Comparison of ENCODE assay signal across 3 cellular contexts in genomic region chr21:20463362-20463761, GRCh38.
TF ChIP-seq lines count a peak whose summit lies in the region.

No MANE protein-coding gene starts in this region.

TF ChIP-seq in A549, 52 proteins besides CTCF, POLR2A, EP300 and RAD21 (continued from another document):
- TF ChIP-seq ELK1 (IDR thresholded peaks at IDR 0.05; ENCODE audit: low read depth, low read length) (no peak), MAFK (IDR thresholded peaks at IDR 0.05; ENCODE audit: partially characterized antibody) (peak; percentile 65), NFE2L2 (conservative IDR thresholded peaks at IDR 0.05; ENCODE audit: low read length) (no peak), MAZ (IDR thresholded peaks at IDR 0.05; ENCODE audit: borderline replicate concordance, low read depth, low read length) (no peak)

TF ChIP-seq in GM23338, 12 proteins besides CTCF, POLR2A, EP300 and RAD21 (continued from another document):
- TF ChIP-seq REST (IDR thresholded peaks at IDR 0.05; ENCODE audit: unreplicated experiment), result no peak
- TF ChIP-seq ZNF462 (CRISPR knock-in tag; IDR thresholded peaks at IDR 0.05), result no peak

TF ChIP-seq in K562, 482 proteins besides CTCF, POLR2A, EP300 and RAD21 (continued from another document):
- TF ChIP-seq ZNF398 (CRISPR knock-in tag; IDR thresholded peaks at IDR 0.05), result no peak
- TF ChIP-seq BRD4 (IDR thresholded peaks at IDR 0.05), result no peak
- no peak for TF ChIP-seq NFE2 (IDR thresholded peaks at IDR 0.05; ENCODE audit: low read depth)
- TF ChIP-seq C11orf30 (IDR thresholded peaks at IDR 0.05; ENCODE audit: low read depth), result peak; percentile 69
- no peak for TF ChIP-seq PCBP1 (IDR thresholded peaks at IDR 0.05; ENCODE audit: low read depth, low read length, poor library complexity, severe bottlenecking)
- TF ChIP-seq ZFPM2 (CRISPR knock-in tag; IDR thresholded peaks at IDR 0.05), result no peak
- no peak for TF ChIP-seq MECOM (CRISPR knock-in tag; IDR thresholded peaks at IDR 0.05)
- TF ChIP-seq TRIM24 (IDR thresholded peaks at IDR 0.05), result no peak
- peak; percentile 73; the same call in 1 of the 2 replicates for TF ChIP-seq ZNF316 (IDR thresholded peaks at IDR 0.05)
- TF ChIP-seq LEF1 (IDR thresholded peaks at IDR 0.05), result no peak
- TF ChIP-seq KDM1A (IDR thresholded peaks at IDR 0.05), result no peak
- TF ChIP-seq NELFE (IDR thresholded peaks at IDR 0.05; ENCODE audit: insufficient read depth, insufficient read length), result no peak
- peak; percentile 53; the same call in 1 of the 2 replicates for TF ChIP-seq MAFG (tag; conservative IDR thresholded peaks at IDR 0.05)
- no peak for TF ChIP-seq ZNF586 (CRISPR knock-in tag; conservative IDR thresholded peaks at IDR 0.05)
- TF ChIP-seq NR2C1 (IDR thresholded peaks at IDR 0.05), result no peak
- TF ChIP-seq NR2C1 (tag; IDR thresholded peaks at IDR 0.05), result no peak
- TF ChIP-seq SIN3B (IDR thresholded peaks at IDR 0.05; ENCODE audit: low read depth), result no peak
- no peak for TF ChIP-seq JUN (IDR thresholded peaks at IDR 0.05; ENCODE audit: borderline replicate concordance, low read depth, low read length)
- TF ChIP-seq JUN (CRISPR knock-in tag; IDR thresholded peaks at IDR 0.05; ENCODE audit: borderline replicate concordance), result no peak
- no peak for TF ChIP-seq GMEB1 (CRISPR knock-in tag; IDR thresholded peaks at IDR 0.05)
- no peak for TF ChIP-seq HEY1 (CRISPR knock-in tag; IDR thresholded peaks at IDR 0.05; ENCODE audit: borderline replicate concordance)
- no peak for TF ChIP-seq EP400 (IDR thresholded peaks at IDR 0.05)
- no peak for TF ChIP-seq TEAD1 (CRISPR knock-in tag; IDR thresholded peaks at IDR 0.05)
- TF ChIP-seq MAFK (IDR thresholded peaks at IDR 0.05; ENCODE audit: low read length), result 0 out of 2 replicates have a peak, but pooled peaks have one; percentile 12
- no peak for TF ChIP-seq MYNN (IDR thresholded peaks at IDR 0.05)
- no peak for TF ChIP-seq MYNN (CRISPR knock-in tag; IDR thresholded peaks at IDR 0.05)
- TF ChIP-seq ZBTB49 (CRISPR knock-in tag; IDR thresholded peaks at IDR 0.05; ENCODE audit: borderline replicate concordance), result no peak
- TF ChIP-seq ZNF75A (CRISPR knock-in tag; IDR thresholded peaks at IDR 0.05), result no peak
- no peak for TF ChIP-seq SRF (CRISPR knock-in tag; IDR thresholded peaks at IDR 0.05)
- no peak for TF ChIP-seq SIX5 (IDR thresholded peaks at IDR 0.05; ENCODE audit: borderline replicate concordance in 1 of 2, insufficient read depth in 1 of 2, low read depth in 1 of 2, low read length in 2 of 2)
- no peak for TF ChIP-seq LCOR (CRISPR knock-in tag; IDR thresholded peaks at IDR 0.05)
- no peak for TF ChIP-seq TEAD2 (tag; IDR thresholded peaks at IDR 0.05)
